8 cellular contexts compared by ENCODE assay signal in genomic region chr10:96043157-96043894, GRCh38. TPM values are rescaled to one million over a fixed set of nuclear protein-coding genes. Genes with fewer than 3 reads are reported as not detected.
DNase-seq lines count a peak whose midpoint lies in the region; TF ChIP-seq lines count a peak whose summit lies in the region.

CCNJ (plus strand) TSS chr10:96043583; CDS start chr10:96044394, 811 bp downstream.

- H3K4me3 Mint-ChIP-seq in activated naive CD4-positive, alpha-beta T cell treated with anti-CD3 and anti-CD28 coated beads, Interleukin-2, amount 10 ng/mL, durations not matched to agents 7 days and 5 days: peak within 1 kb of the TSS; percentile 88

- H3K27ac ChIP-seq in suprapubic skin: peak within 1 kb of the TSS; percentile 92

- peaks cover 2% of the 10 kb centered on the region for H3K36me3 ChIP-seq in H7 (replicated peaks; ENCODE audit: control insufficient read depth, insufficient read depth, low read length)
- no peaks in the 10 kb centered on the region for H3K36me3 ChIP-seq in Loucy (ENCODE audit: insufficient read depth, low read length)
- no peaks in the 10 kb centered on the region for H3K36me3 ChIP-seq in suprapubic skin

- peak in 1 of 2 donors; percentile 47 for TF ChIP-seq POLR2A in suprapubic skin (IDR thresholded peaks at IDR 0.05)

- peaks cover 51% of the 10 kb centered on the region for H3K79me2 ChIP-seq in Loucy (ENCODE audit: insufficient read depth, low read length)

- no peaks in the 10 kb centered on the region for H3K9me3 Mint-ChIP-seq in activated naive CD4-positive, alpha-beta T cell treated with anti-CD3 and anti-CD28 coated beads, Interleukin-2, amount 10 ng/mL, durations not matched to agents 7 days and 5 days

- peak within 1 kb of the TSS; percentile 84 for H3K4me2 ChIP-seq in Loucy (ENCODE audit: low read depth, low read length, poor library complexity, severe bottlenecking)

- peaks cover 38% of the 10 kb centered on the region for H4K20me1 ChIP-seq in Loucy (ENCODE audit: insufficient read depth, low read length, poor library complexity, severe bottlenecking)

- H3K4me1 ChIP-seq in Loucy (ENCODE audit: insufficient read depth, low read length, poor library complexity, severe bottlenecking) (peaks cover 41% of the 10 kb centered on the region), suprapubic skin (peaks cover 25% of the 10 kb centered on the region)

- in situ Hi-C loops in SK-MEL-5 (cut with HindIII; ENCODE audit: low pct_unique_long_range_greater_than_20kb, low sequenced_read_pairs): no loop called here

- no peaks in the 10 kb centered on the region for H3F3A ChIP-seq in Loucy (ENCODE audit: low read depth)

- no peak for TF ChIP-seq EP300 in suprapubic skin (IDR thresholded peaks at IDR 0.05)

- peaks cover 8% of the 10 kb centered on the region for H3K27me3 ChIP-seq in H7 (ENCODE audit: control insufficient read depth, insufficient read depth, low read length)
- no peaks in the 10 kb centered on the region for H3K27me3 ChIP-seq in Loucy (ENCODE audit: insufficient read depth, low read length, poor library complexity, severe bottlenecking)
- no peaks in the 10 kb centered on the region for H3K27me3 ChIP-seq in suprapubic skin

- no peaks in the 10 kb centered on the region for H3K9me2 ChIP-seq in Loucy (replicated peaks; ENCODE audit: low read depth, low read length)

- peaks cover 40% of the 10 kb centered on the region for H3K4me1 Mint-ChIP-seq in activated naive CD4-positive, alpha-beta T cell treated with anti-CD3 and anti-CD28 coated beads, Interleukin-2, amount 10 ng/mL, durations not matched to agents 7 days and 5 days

- no peak for TF ChIP-seq CTCF in Loucy (conservative IDR thresholded peaks at IDR 0.05; ENCODE audit: low read length)
- TF ChIP-seq CTCF in suprapubic skin (IDR thresholded peaks at IDR 0.05): peak in 1 of 2 donors; percentile 8

- under 1% methylated on average over 55 of the region's 87 CpGs for WGBS in suprapubic skin

- CTCF ChIA-PET in activated naive CD4-positive, alpha-beta T cell treated with anti-CD3 and anti-CD28 coated beads, Interleukin-2, amount 10 ng/mL, durations not matched to agents 7 days and 5 days (lab: Charles Lee): interaction anchor here (1.0 to 1.1 kb wide), 2 partner anchors 87 to 349 kb away, joined by 3 to 4 read pairs; partner anchors contain the start of genes TCTN3 and ZNF518A

- H3K27ac Mint-ChIP-seq in activated naive CD4-positive, alpha-beta T cell treated with anti-CD3 and anti-CD28 coated beads, Interleukin-2, amount 10 ng/mL, durations not matched to agents 7 days and 5 days: peak within 1 kb of the TSS; percentile 82

- peak within 1 kb of the TSS; percentile 86 for H3K4me3 ChIP-seq in H7 (ENCODE audit: insufficient read depth, low read depth, low read length)
- peak within 1 kb of the TSS; percentile 92 for H3K4me3 ChIP-seq in Loucy (ENCODE audit: low read length, poor library complexity, severe bottlenecking)
- peak within 1 kb of the TSS; percentile 89 for H3K4me3 ChIP-seq in suprapubic skin

- peaks cover 3% of the 10 kb centered on the region for H3K27me3 Mint-ChIP-seq in activated naive CD4-positive, alpha-beta T cell treated with anti-CD3 and anti-CD28 coated beads, Interleukin-2, amount 10 ng/mL, durations not matched to agents 7 days and 5 days

- DNase-seq in GF-D8 (lab: John Stamatoyannopoulos, UW) (peak; percentile 61), H7 (peak; percentile 97), SK-MEL-5 (ENCODE audit: low read depth, low spot score) (peak; percentile 76), glomerular visceral epithelial cell (ENCODE audit: extremely low spot score) (peak; percentile 89), occipital lobe (lab: John Stamatoyannopoulos, UW) (peak; percentile 78), suprapubic skin (ENCODE audit: low spot score in 2 of 2) (peak; percentile 88)
- peak; percentile 87 for DNase-seq in activated naive CD4-positive, alpha-beta T cell treated with anti-CD3 and anti-CD28 coated beads, Interleukin-2, amount 10 ng/mL, durations not matched to agents 7 days and 5 days

- H3K9me3 ChIP-seq in Loucy (ENCODE audit: insufficient read depth, low read depth, low read length): no peaks in the 10 kb centered on the region
- no peaks in the 10 kb centered on the region for H3K9me3 ChIP-seq in suprapubic skin

- H3K36me3 Mint-ChIP-seq in activated naive CD4-positive, alpha-beta T cell treated with anti-CD3 and anti-CD28 coated beads, Interleukin-2, amount 10 ng/mL, durations not matched to agents 7 days and 5 days: peaks cover 22% of the 10 kb centered on the region

- H3K9ac ChIP-seq in Loucy (ENCODE audit: low read depth, low read length, poor library complexity, severe bottlenecking): peak within 1 kb of the TSS; percentile 91

- H2AFZ ChIP-seq in Loucy (ENCODE audit: low read length): peak within 1 kb of the TSS; percentile 76

RNA-seq across cellular contexts. Expression of gene CCNJ, which starts in this region (rescaled TPM):
- 22.7 and 26.8 TPM in 2 replicates for total RNA-seq in H7 (2014; rRNA removed; shearing (Covaris generic))
- 4.7 and 5.2 TPM in 2 replicates for total RNA-seq in SK-MEL-5 (2014; rRNA removed; shearing (Covaris generic))
- polyA plus RNA-seq in SK-MEL-5 (2015; cell fraction: cytosol; rRNA removed): 3.8 and 8.2 TPM in 2 replicates
- 8.6 and 10.4 TPM in 2 replicates for polyA plus RNA-seq in SK-MEL-5 (2015; cell fraction: nucleus; rRNA removed)
- 19.0 TPM for total RNA-seq in occipital lobe
- 1 to 10 TPM; 2.7 to 4.3 (median 3.6) TPM for total RNA-seq in suprapubic skin

Comparison
In these comparisons a context has a peak if more than half of its experiments do, and no peak if none do; other contexts are left out.
1. Peak in every context shown above with its lines: DNase-seq, H3K4me3 ChIP-seq and H3K27ac ChIP-seq.